In genomic region chr6:75618437-75618836, GRCh38 we compare ENCODE assay signal across 17 cellular contexts.
"Had no signal": no experiment of that assay in that cellular context is flagged by ENCODE, and none has a peak within 500 bp of the region (broad histone marks: within the 10 kb centered on the region; RNA-seq: fewer than 3 reads in every experiment).

No MANE protein-coding gene starts in this region.

- H3K27me3 ChIP-seq: body of pancreas, upper lobe of left lung had no signal

- H3K9me3 Mint-ChIP-seq: activated naive CD4-positive, alpha-beta T cell treated with anti-CD3 and anti-CD28 coated beads, Interleukin-2, amount 10 ng/mL, durations not matched to agents 7 days and 5 days; natural killer cell treated with Interleukin-12 subunit alpha and Interleukin-12 subunit beta and Interleukin-15 and Interleukin-18, amount 100 ng/mL, for 72 hours; stimulated activated naive B cell treated with anti-CD40 and anti-IgM and Interleukin-4, amounts not matched to agents 10 μg/mL and 1 μg/mL and 100 μg/mL, for 72 hours had no signal

- H3K4me3 Mint-ChIP-seq: activated naive CD4-positive, alpha-beta T cell treated with anti-CD3 and anti-CD28 coated beads, Interleukin-2, amount 10 ng/mL, durations not matched to agents 7 days and 5 days; natural killer cell treated with Interleukin-12 subunit alpha and Interleukin-12 subunit beta and Interleukin-15 and Interleukin-18, amount 100 ng/mL, for 72 hours; stimulated activated naive B cell treated with anti-CD40 and anti-IgM and Interleukin-4, amounts not matched to agents 10 μg/mL and 1 μg/mL and 100 μg/mL, for 72 hours had no signal

- H3K9me3 ChIP-seq: body of pancreas, mucosa of descending colon, upper lobe of left lung had no signal

- H3K27ac ChIP-seq: body of pancreas, upper lobe of left lung had no signal

- H3K36me3 ChIP-seq: upper lobe of left lung had no signal

- H3K36me3 Mint-ChIP-seq: natural killer cell treated with Interleukin-12 subunit alpha and Interleukin-12 subunit beta and Interleukin-15 and Interleukin-18, amount 100 ng/mL, for 72 hours had no signal

- H3K27me3 Mint-ChIP-seq: activated naive CD4-positive, alpha-beta T cell treated with anti-CD3 and anti-CD28 coated beads, Interleukin-2, amount 10 ng/mL, durations not matched to agents 7 days and 5 days; natural killer cell treated with Interleukin-12 subunit alpha and Interleukin-12 subunit beta and Interleukin-15 and Interleukin-18, amount 100 ng/mL, for 72 hours; progenitor cell of endocrine pancreas; stimulated activated naive B cell treated with anti-CD40 and anti-IgM and Interleukin-4, amounts not matched to agents 10 μg/mL and 1 μg/mL and 100 μg/mL, for 72 hours had no signal

- H3K27ac Mint-ChIP-seq: activated naive CD4-positive, alpha-beta T cell treated with anti-CD3 and anti-CD28 coated beads, Interleukin-2, amount 10 ng/mL, durations not matched to agents 7 days and 5 days; stimulated activated naive B cell treated with anti-CD40 and anti-IgM and Interleukin-4, amounts not matched to agents 10 μg/mL and 1 μg/mL and 100 μg/mL, for 72 hours had no signal

- ATAC-seq: body of pancreas; natural killer cell treated with Interleukin-12 subunit alpha and Interleukin-12 subunit beta and Interleukin-15 and Interleukin-18, amount 100 ng/mL, for 72 hours; stimulated activated naive B cell treated with anti-CD40 and anti-IgM and Interleukin-4, amounts not matched to agents 10 μg/mL and 1 μg/mL and 100 μg/mL, for 72 hours had no signal

- H3K4me3 ChIP-seq: body of pancreas, mucosa of descending colon, upper lobe of left lung had no signal

- DNase-seq: activated CD4-positive, CD25-positive, alpha-beta regulatory T cell; activated naive CD4-positive, alpha-beta T cell treated with anti-CD3 and anti-CD28 coated beads, Interleukin-2, amount 10 ng/mL, durations not matched to agents 7 days and 5 days; amniotic stem cell; body of pancreas; central memory CD4-positive, alpha-beta T cell; cortex of kidney; effector memory CD4-positive, alpha-beta T cell; mucosa of descending colon; occipital lobe; right cardiac atrium; stimulated activated CD4-positive, alpha-beta T cell treated with anti-CD3 and anti-CD28 coated beads, Interleukin-1b, Interleukin-23, amount 100 ng/mL, for 48 hours; stimulated activated naive B cell treated with anti-CD40 and anti-IgM and Interleukin-4, amounts not matched to agents 10 μg/mL and 1 μg/mL and 100 μg/mL, for 72 hours; substantia nigra; T-helper 1 cell; upper lobe of left lung had no signal
